ENCODE assay signal across 27 cellular contexts in genomic region chr6:19979059-19979458, GRCh38.
"Had no signal": no experiment of that assay in that cellular context is flagged by ENCODE, and none has a peak within 500 bp of the region (broad histone marks: within the 10 kb centered on the region; RNA-seq: fewer than 3 reads in every experiment).

No MANE protein-coding gene starts in this region.

- H3K4me3 Mint-ChIP-seq: activated CD8-positive, alpha-beta memory T cell treated with anti-CD3 and anti-CD28 coated beads, Interleukin-2, amount 10 ng/mL, durations not matched to agents 7 days and 5 days; activated CD8-positive, alpha-beta T cell treated with anti-CD3 and anti-CD28 coated beads, Interleukin-2, amount 10 ng/mL, durations not matched to agents 7 days and 5 days; activated naive CD8-positive, alpha-beta T cell; memory B cell; naive thymus-derived CD4-positive, alpha-beta T cell; stimulated activated effector memory CD8-positive, alpha-beta T cell treated with anti-CD3 and anti-CD28 coated beads, Interleukin-12 subunit alpha, Interleukin-12 subunit beta, amount 100 ng/mL, for 72 hours; stimulated activated naive CD8-positive, alpha-beta T cell treated with anti-CD3 and anti-CD28 coated beads, Interleukin-15, Interleukin-2, amounts not matched to agents 100 ng/mL and 50 ng/mL, for 24 hours; T-helper 1 cell treated with Interleukin-12 subunit alpha and Interleukin-12 subunit beta and Interleukin-4 antibody, amounts not matched to agents 30 μg/mL and 1 μg/mL, for 36 hours; type B pancreatic cell had no signal

- H3K9me3 ChIP-seq: body of pancreas, esophagus squamous epithelium, heart right ventricle, ovary, right lobe of liver, uterus had no signal

- H3K4me1 Mint-ChIP-seq: activated CD8-positive, alpha-beta memory T cell treated with anti-CD3 and anti-CD28 coated beads, Interleukin-2, amount 10 ng/mL, durations not matched to agents 7 days and 5 days; memory B cell; naive thymus-derived CD4-positive, alpha-beta T cell; stimulated activated effector memory CD8-positive, alpha-beta T cell treated with anti-CD3 and anti-CD28 coated beads, Interleukin-12 subunit alpha, Interleukin-12 subunit beta, amount 100 ng/mL, for 72 hours had no signal

- H3K9me3 Mint-ChIP-seq: stimulated activated effector memory CD8-positive, alpha-beta T cell treated with anti-CD3 and anti-CD28 coated beads, Interleukin-12 subunit alpha, Interleukin-12 subunit beta, amount 100 ng/mL, for 72 hours; stimulated activated naive CD8-positive, alpha-beta T cell treated with anti-CD3 and anti-CD28 coated beads, Interleukin-15, Interleukin-2, amounts not matched to agents 100 ng/mL and 50 ng/mL, for 24 hours; T-helper 1 cell treated with Interleukin-12 subunit alpha and Interleukin-12 subunit beta and Interleukin-4 antibody, amounts not matched to agents 30 μg/mL and 1 μg/mL, for 36 hours; type B pancreatic cell had no signal

- ATAC-seq: activated CD8-positive, alpha-beta memory T cell treated with anti-CD3 and anti-CD28 coated beads, Interleukin-2, amount 10 ng/mL, durations not matched to agents 7 days and 5 days; activated CD8-positive, alpha-beta T cell treated with anti-CD3 and anti-CD28 coated beads, Interleukin-2, amount 10 ng/mL, durations not matched to agents 7 days and 5 days; body of pancreas; heart right ventricle; naive thymus-derived CD4-positive, alpha-beta T cell; right lobe of liver; stimulated activated effector memory CD8-positive, alpha-beta T cell treated with anti-CD3 and anti-CD28 coated beads, Interleukin-12 subunit alpha, Interleukin-12 subunit beta, amount 100 ng/mL, for 72 hours had no signal

- H3K36me3 Mint-ChIP-seq: activated CD8-positive, alpha-beta memory T cell treated with anti-CD3 and anti-CD28 coated beads, Interleukin-2, amount 10 ng/mL, durations not matched to agents 7 days and 5 days; activated naive CD8-positive, alpha-beta T cell; memory B cell; naive thymus-derived CD4-positive, alpha-beta T cell; stimulated activated effector memory CD8-positive, alpha-beta T cell treated with anti-CD3 and anti-CD28 coated beads, Interleukin-12 subunit alpha, Interleukin-12 subunit beta, amount 100 ng/mL, for 72 hours; type B pancreatic cell had no signal

- H3K27ac Mint-ChIP-seq: activated CD8-positive, alpha-beta memory T cell treated with anti-CD3 and anti-CD28 coated beads, Interleukin-2, amount 10 ng/mL, durations not matched to agents 7 days and 5 days; activated CD8-positive, alpha-beta T cell treated with anti-CD3 and anti-CD28 coated beads, Interleukin-2, amount 10 ng/mL, durations not matched to agents 7 days and 5 days; activated naive CD8-positive, alpha-beta T cell; memory B cell; naive thymus-derived CD4-positive, alpha-beta T cell; progenitor cell of endocrine pancreas; stimulated activated effector memory CD8-positive, alpha-beta T cell treated with anti-CD3 and anti-CD28 coated beads, Interleukin-12 subunit alpha, Interleukin-12 subunit beta, amount 100 ng/mL, for 72 hours; stimulated activated naive CD8-positive, alpha-beta T cell treated with anti-CD3 and anti-CD28 coated beads, Interleukin-15, Interleukin-2, amounts not matched to agents 100 ng/mL and 50 ng/mL, for 24 hours; T-helper 1 cell treated with Interleukin-12 subunit alpha and Interleukin-12 subunit beta and Interleukin-4 antibody, amounts not matched to agents 30 μg/mL and 1 μg/mL, for 36 hours; type B pancreatic cell had no signal

- DNase-seq: activated CD4-positive, alpha-beta T cell treated with anti-CD3 and anti-CD28 coated beads for 1 hour; activated CD4-positive, alpha-beta T cell treated with anti-CD3 and anti-CD28 coated beads, Interleukin-2, amount 50 U/mL, for 1 hour; activated CD8-positive, alpha-beta memory T cell treated with anti-CD3 and anti-CD28 coated beads, Interleukin-2, amount 10 ng/mL, durations not matched to agents 7 days and 5 days; activated CD8-positive, alpha-beta T cell treated with anti-CD3 and anti-CD28 coated beads, Interleukin-2, amount 10 ng/mL, durations not matched to agents 7 days and 5 days; activated effector memory CD4-positive, alpha-beta T cell treated with Interleukin-2 at 50 U/mL for 16 hours; activated naive CD4-positive, alpha-beta T cell treated with Interleukin-2 at 50 U/mL for 16 hours; anterior cingulate cortex; body of pancreas; effector CD8-positive, alpha-beta T cell; esophagus squamous epithelium; foreskin fibroblast; heart right ventricle; midbrain; naive thymus-derived CD4-positive, alpha-beta T cell; ovary; right lobe of liver; stimulated activated CD4-positive, alpha-beta T cell treated with anti-CD3 and anti-CD28 coated beads, Interleukin-4, amount 100 ng/mL, for 24 hours; substantia nigra; T1000; uterus had no signal
